In the genomic region with DNA sequence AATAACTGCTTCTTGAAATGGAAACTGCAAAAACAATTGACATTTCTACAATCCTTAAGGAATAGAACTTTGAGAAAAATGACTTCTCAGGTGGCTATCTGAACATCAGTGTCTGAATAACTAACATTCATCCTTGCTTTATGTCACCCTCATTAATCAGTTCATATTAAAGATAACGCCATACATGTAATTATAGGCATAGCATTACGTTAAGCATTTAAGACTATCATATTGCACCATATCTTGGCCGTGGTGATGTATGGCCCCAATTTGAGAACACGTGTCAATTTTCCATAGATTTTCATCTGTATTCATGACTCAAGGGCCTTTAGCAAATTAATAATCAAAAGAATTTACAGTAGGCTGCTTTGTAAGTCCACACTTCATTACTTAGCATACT, we compare ENCODE assay signal across 22 cellular contexts.
DNase-seq lines count a peak whose midpoint lies in the region; ATAC-seq, FAIRE-seq and TF ChIP-seq lines count a peak whose summit lies in the region.
"Had no signal": no experiment of that assay in that cellular context is flagged by ENCODE, and none has a peak within 500 bp of the region (broad histone marks: within the 10 kb centered on the region; RNA-seq: fewer than 3 reads in every experiment).

No MANE protein-coding gene starts in this region.

- H3K4me2 ChIP-seq in HepG2 (ENCODE audit: low read depth, low read length): no peak overlapping the region
- H3K4me2 ChIP-seq in PC-9: peak overlapping the region; percentile 58; the same call in 1 of the 2 replicates
- no peak overlapping the region for H3K4me2 ChIP-seq in trophoblast cell (ENCODE audit: low read length)

- H3K79me2 ChIP-seq in HepG2 (ENCODE audit: insufficient read depth, low read length) (no peaks in the 10 kb centered on the region), PC-9 (ENCODE audit: low read depth) (no peaks in the 10 kb centered on the region), trophoblast cell (ENCODE audit: control insufficient read depth, insufficient read depth, low read length, poor library complexity) (no peaks in the 10 kb centered on the region)

- H3K36me3 ChIP-seq in HepG2 (replicated peaks in 1 of 2; ENCODE audit: control insufficient read depth in 1 of 2, insufficient read depth in 2 of 2, low read length in 2 of 2): no peaks in the 10 kb centered on the region
- H3K36me3 ChIP-seq in right lobe of liver: no peaks in the 10 kb centered on the region
- no peaks in the 10 kb centered on the region for H3K36me3 ChIP-seq in PC-9 (ENCODE audit: low read depth)
- H3K36me3 ChIP-seq in trophoblast cell (ENCODE audit: control insufficient read depth in 1 of 2, insufficient read depth in 2 of 2, low read length in 2 of 2): no peaks in the 10 kb centered on the region
- H3K36me3 ChIP-seq: BE2C had no signal

- H3K27ac ChIP-seq in HepG2 (ENCODE audit: extremely low read length, insufficient read depth, low read length): no peak overlapping the region
- no peak overlapping the region for H3K27ac ChIP-seq in right lobe of liver
- H3K27ac ChIP-seq in PC-9: no peak overlapping the region
- H3K27ac ChIP-seq in trophoblast cell (ENCODE audit: low read depth, low read length): no peak overlapping the region

- H2BK120ac ChIP-seq in trophoblast cell (ENCODE audit: insufficient read depth, low read length, poor library complexity): no peak overlapping the region

- TF ChIP-seq RAD21 in HepG2 (CRISPR knock-in tag; IDR thresholded peaks at IDR 0.05): no peak

- H4K91ac ChIP-seq in trophoblast cell (ENCODE audit: low read depth, low read length): no peak overlapping the region

- TF ChIP-seq EP300 in HepG2 (IDR thresholded peaks at IDR 0.05; ENCODE audit: low read depth in 2 of 2, low read length in 2 of 2): no peak
- no peak for TF ChIP-seq EP300 in HepG2 (CRISPR knock-in tag; IDR thresholded peaks at IDR 0.05; ENCODE audit: borderline replicate concordance)

- intact Hi-C loops in HepG2 (cut with micrococcal nuclease; ENCODE audit: unreplicated experiment): no loop called here
- intact Hi-C loops in right lobe of liver (cut with DNase I): no loop called here
- intact Hi-C loops in PC-9 (cut with micrococcal nuclease; ENCODE audit: unreplicated experiment): no loop called here

- POLR2A ChIA-PET in HepG2 (lab: Yijun Ruan, JAX): interaction anchor here (1.5 kb wide), 1 partner anchor 48 kb away, joined by 3 read pairs; no protein-coding TSS in a partner anchor
- POLR2A ChIA-PET in PC-9 (lab: Charles Lee; ENCODE audit: unreplicated experiment): no interaction called here

- H3K79me1 ChIP-seq in trophoblast cell (ENCODE audit: low read length): peaks cover 4% of the 10 kb centered on the region

- H3K9me3 ChIP-seq in HepG2 (ENCODE audit: low read length) (no peaks in the 10 kb centered on the region), right lobe of liver (no peaks in the 10 kb centered on the region), PC-9 (ENCODE audit: insufficient read depth, low read depth) (no peaks in the 10 kb centered on the region), trophoblast cell (ENCODE audit: insufficient read depth, low read depth, low read length) (no peaks in the 10 kb centered on the region)
- H3K9me3 ChIP-seq: BE2C had no signal

- H2AFZ ChIP-seq in HepG2 (ENCODE audit: low read length) (no peak overlapping the region), PC-9 (no peak overlapping the region), trophoblast cell (ENCODE audit: insufficient read depth, low read length, poor library complexity) (no peak overlapping the region)

- no peak overlapping the region for H3K23ac ChIP-seq in trophoblast cell (ENCODE audit: low read length)

- no peak overlapping the region for H4K8ac ChIP-seq in trophoblast cell (ENCODE audit: low read depth, low read length)

- peaks cover 14% of the 10 kb centered on the region for H3K4me1 ChIP-seq in HepG2 (ENCODE audit: insufficient read depth, low read length)
- H3K4me1 ChIP-seq in right lobe of liver: no peaks in the 10 kb centered on the region
- H3K4me1 ChIP-seq in PC-9 (replicated peaks; ENCODE audit: insufficient read depth): peaks cover 26% of the 10 kb centered on the region
- peaks cover 6 to 7% of the 10 kb centered on the region in 2 experiments for H3K4me1 ChIP-seq in trophoblast cell (ENCODE audit: control insufficient read depth in 1 of 2, insufficient read depth in 2 of 2, low read length in 2 of 2)
- H3K4me1 ChIP-seq: BE2C had no signal

- no peak for DNase-seq in HepG2 (ENCODE audit: low spot score)
- DNase-seq in right lobe of liver: no peak
- DNase-seq in PC-9: no peak
- peak; percentile 30 to 83 for DNase-seq in trophoblast cell
- no peak for DNase-seq in activated CD4-positive, alpha-beta T cell treated with anti-CD3 and anti-CD28 coated beads for 48 hours
- DNase-seq: ACHN; BE2C; C1 segment of cervical spinal cord; CD4-positive, CD25-positive, alpha-beta regulatory T cell; CD8-positive, alpha-beta memory T cell; COR-L47; DMS 273 treated with DMSO at 0.1 percent for 48 hours; DMS53; DND-41; EL; GOT3; H7 had no signal

- no peak overlapping the region for H3K14ac ChIP-seq in trophoblast cell (ENCODE audit: low read length)

- BruUV-seq in HepG2 (replicated peaks; lab: Mats Ljungman, UMichigan) (no TSS peak), PC-9 (replicated peaks; lab: Mats Ljungman, UMichigan) (no TSS peak)

- H3K4me3 ChIP-seq in HepG2 (replicated peaks in 1 of 3; ENCODE audit: insufficient read depth in 1 of 3, low read depth in 2 of 3, low read length in 3 of 3) (no peak overlapping the region), right lobe of liver (no peak overlapping the region), PC-9 (no peak overlapping the region), trophoblast cell (ENCODE audit: low read depth, low read length) (no peak overlapping the region)
- H3K4me3 ChIP-seq: GM12878 had no signal

- H3K18ac ChIP-seq in trophoblast cell (ENCODE audit: low read length): no peak overlapping the region

- no peaks in the 10 kb centered on the region; a peak in 1 of 5 replicates for H3K27me3 ChIP-seq in HepG2 (ENCODE audit: control insufficient read depth in 1 of 2, insufficient read depth in 2 of 2, low read length in 2 of 2)
- H3K27me3 ChIP-seq in right lobe of liver: no peaks in the 10 kb centered on the region
- H3K27me3 ChIP-seq in PC-9 (ENCODE audit: insufficient read depth, low read depth): no peaks in the 10 kb centered on the region
- H3K27me3 ChIP-seq in trophoblast cell (ENCODE audit: insufficient read depth, low read length): no peaks in the 10 kb centered on the region
- H3K27me3 ChIP-seq: BE2C had no signal

- WGBS in HepG2 (ENCODE audit: low lambda C conversion rate): 31% methylated on average over 4 of the region's 4 CpGs
- 87% methylated on average over 4 of the region's 4 CpGs for WGBS in right lobe of liver (ENCODE audit: insufficient coverage, low coverage, low lambda C conversion rate, missing lambda C conversion rate)
- WGBS in trophoblast cell (ENCODE audit: extremely low coverage, insufficient coverage, insufficient read length): no CpG with 5 or more reads among the region's 4 CpGs

- TF ChIP-seq POLR2A in HepG2 (IDR thresholded peaks at IDR 0.05; ENCODE audit: insufficient read depth in 1 of 2, low read depth in 2 of 2, low read length in 2 of 2): no peak
- no peak for TF ChIP-seq POLR2A in right lobe of liver (IDR thresholded peaks at IDR 0.05)

- no peak overlapping the region for H4K12ac ChIP-seq in trophoblast cell (ENCODE audit: low read depth, low read length)

- H3K9ac ChIP-seq in HepG2 (ENCODE audit: insufficient read depth, low read depth, low read length) (no peak overlapping the region), trophoblast cell (ENCODE audit: low read length) (no peak overlapping the region)

- CTCF ChIA-PET in HepG2 (lab: Yijun Ruan, JAX; ENCODE audit: low intra/inter-chr PET ratio, low total read pairs): no interaction called here
- CTCF ChIA-PET in PC-9 (lab: Charles Lee): interaction anchor here (0.6 kb wide), 1 partner anchor 91 kb away, joined by 3 read pairs; no protein-coding TSS in a partner anchor

- H4K20me1 ChIP-seq in HepG2 (ENCODE audit: insufficient read depth, low read length) (no peaks in the 10 kb centered on the region), PC-9 (ENCODE audit: insufficient read depth) (no peaks in the 10 kb centered on the region)

- ATAC-seq in HepG2 (no peak), right lobe of liver (no peak), GM21390 (IDR thresholded peaks at IDR 0.05; ENCODE audit: unreplicated experiment) (no peak), GM21737 (IDR thresholded peaks at IDR 0.05; ENCODE audit: unreplicated experiment) (no peak)
- ATAC-seq: GM12878, HCT116 had no signal

- H3K4ac ChIP-seq in trophoblast cell (ENCODE audit: low read depth, low read length): no peak overlapping the region

- H2AK5ac ChIP-seq in trophoblast cell (ENCODE audit: low read length): no peak overlapping the region

- in situ Hi-C loops in HepG2 (cut with HindIII; ENCODE audit: extremely low pct_ligation_motif_present, low pct_unique_long_range_greater_than_20kb): no loop called here

- TF ChIP-seq CTCF in HepG2 (CRISPR knock-in tag; IDR thresholded peaks at IDR 0.05) (no peak), right lobe of liver (IDR thresholded peaks at IDR 0.05) (no peak), PC-9 (conservative IDR thresholded peaks at IDR 0.05) (no peak)

- H2BK5ac ChIP-seq in trophoblast cell (ENCODE audit: low read depth, low read length, poor library complexity): no peak overlapping the region

- H3F3A ChIP-seq in PC-9 (ENCODE audit: insufficient read depth, low read depth): peaks cover 17% of the 10 kb centered on the region

- no peak overlapping the region for H2BK12ac ChIP-seq in trophoblast cell (ENCODE audit: low read length)

- FAIRE-seq in HepG2 (lab: Jason Lieb, UNC): no peak
- FAIRE-seq: GM12878, HTR-8/SVneo had no signal

- no peaks in the 10 kb centered on the region for H3K9me2 ChIP-seq in PC-9 (ENCODE audit: insufficient read depth)

TF ChIP-seq in HepG2, 621 proteins besides CTCF, POLR2A, EP300 and RAD21:
- no peak for TF ChIP-seq DMAP1 (CRISPR knock-in tag; IDR thresholded peaks at IDR 0.05)
- TF ChIP-seq ZNF841 (CRISPR knock-in tag; IDR thresholded peaks at IDR 0.05; ENCODE audit: borderline replicate concordance): peak; percentile 44; the same call in 1 of the 2 replicates
- 0 out of 2 replicates have a peak, but pooled peaks have one; percentile 7 for TF ChIP-seq CEBPB (IDR thresholded peaks at IDR 0.05; ENCODE audit: borderline replicate concordance, low read depth, low read length)
TF ChIP-seq in HepG2: peak in this region for 2.

Comparison
In these comparisons a context has a peak if more than half of its experiments do, and no peak if none do; other contexts are left out.
1. DNase-seq: peak in trophoblast cell (2 of 2); none in HepG2 (single experiment), right lobe of liver (0 of 3), PC-9 (0 of 2) and activated CD4-positive, alpha-beta T cell treated with anti-CD3 and anti-CD28 coated beads for 48 hours (single experiment).